ENCODE assay signal across 16 cellular contexts in the genomic region with DNA sequence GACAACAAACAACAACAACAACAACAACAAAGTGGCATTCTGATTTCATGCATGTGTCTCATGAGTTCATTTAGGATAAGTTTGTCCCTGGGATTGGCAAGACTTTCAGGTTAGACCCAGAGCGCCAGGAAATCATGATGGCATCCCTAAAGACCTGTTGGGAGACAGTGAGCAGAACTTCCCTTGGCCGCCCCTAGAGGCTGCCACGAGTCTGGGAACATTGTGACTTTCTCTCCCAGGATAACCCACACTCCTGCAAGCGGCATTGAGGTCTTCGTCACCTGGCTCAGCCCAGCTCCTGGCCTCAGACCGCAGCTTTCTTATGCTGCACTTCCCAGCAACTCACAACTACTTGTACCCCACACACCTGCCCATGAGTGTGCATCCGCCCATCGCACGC.
A peak's percentile ranks its signal among the peaks of the same experiment; 100 is the strongest.
DNase-seq lines count a peak whose midpoint lies in the region; ATAC-seq and TF ChIP-seq lines count a peak whose summit lies in the region.
"Had no signal": no experiment of that assay in that cellular context is flagged by ENCODE, and none has a peak within 500 bp of the region (broad histone marks: within the 10 kb centered on the region; RNA-seq: fewer than 3 reads in every experiment).

No MANE protein-coding gene starts in this region.

- no peak for ATAC-seq in stimulated activated naive CD8-positive, alpha-beta T cell treated with anti-CD3 and anti-CD28 coated beads, Interleukin-15, Interleukin-2, amounts not matched to agents 100 U/mL and 50 U/mL, for 24 hours
- ATAC-seq in Right ventricle myocardium inferior (no peak), aorta (ENCODE audit: low FRiP score) (no peak)

- H2BK12ac ChIP-seq in trophoblast cell (ENCODE audit: low read length), result no peak overlapping the region

- H3K9me3 ChIP-seq in trophoblast cell (ENCODE audit: insufficient read depth, low read depth, low read length) (peaks cover 6% of the 10 kb centered on the region), aorta (ENCODE audit: control insufficient read depth, low read length) (no peaks in the 10 kb centered on the region)
- H3K9me3 ChIP-seq: esophagus squamous epithelium, uterus had no signal

- H3K4me3 Mint-ChIP-seq in chondrocyte (ENCODE audit: unreplicated experiment), result no peak overlapping the region
- H3K4me3 Mint-ChIP-seq: activated naive CD4-positive, alpha-beta T cell treated with anti-CD3 and anti-CD28 coated beads, Interleukin-2, amount 50 U/mL, for 24 hours had no signal

- no peaks in the 10 kb centered on the region for H3K36me3 Mint-ChIP-seq in chondrocyte (ENCODE audit: low read depth)

- H4K12ac ChIP-seq in trophoblast cell (ENCODE audit: low read depth, low read length), result no peak overlapping the region

- no peak overlapping the region for H4K8ac ChIP-seq in trophoblast cell (ENCODE audit: low read depth, low read length)

- H3K79me1 ChIP-seq in trophoblast cell (ENCODE audit: low read length), result no peaks in the 10 kb centered on the region

- WGBS in trophoblast cell (ENCODE audit: extremely low coverage, insufficient coverage, insufficient read length), result no CpG with 5 or more reads among the region's 9 CpGs
- WGBS in aorta, 2 donors, result 73 to 77% methylated on average over 9 of the region's 9 CpGs

- no peak overlapping the region for H2AK5ac ChIP-seq in trophoblast cell (ENCODE audit: low read length)

- H3K27me3 Mint-ChIP-seq in chondrocyte (ENCODE audit: low read depth), result no peaks in the 10 kb centered on the region

- H3K4me1 Mint-ChIP-seq in chondrocyte (ENCODE audit: low read depth), result no peaks in the 10 kb centered on the region
- H3K4me1 Mint-ChIP-seq: activated naive CD4-positive, alpha-beta T cell treated with anti-CD3 and anti-CD28 coated beads, Interleukin-2, amount 50 U/mL, for 24 hours had no signal

- H3K79me2 ChIP-seq in trophoblast cell (ENCODE audit: control insufficient read depth, insufficient read depth, low read length, poor library complexity), result no peaks in the 10 kb centered on the region

- H4K91ac ChIP-seq in trophoblast cell (ENCODE audit: low read depth, low read length), result no peak overlapping the region

- H3K27me3 ChIP-seq in trophoblast cell (ENCODE audit: insufficient read depth, low read length), result no peaks in the 10 kb centered on the region
- H3K27me3 ChIP-seq in aorta (ENCODE audit: control insufficient read depth in 1 of 2, insufficient read depth in 2 of 2, low read length in 1 of 2), result no peaks in the 10 kb centered on the region
- H3K27me3 ChIP-seq: esophagus squamous epithelium, uterus had no signal

- H3K18ac ChIP-seq in trophoblast cell (ENCODE audit: low read length), result no peak overlapping the region

- H3K23ac ChIP-seq in trophoblast cell (ENCODE audit: low read length), result no peak overlapping the region

- DNase-seq in NCI-H748 (lab: John Stamatoyannopoulos, UW; ENCODE audit: unreplicated experiment) (peak; percentile 23), NCI-H748 treated with DMSO at 0.1 percent for 48 hours (lab: John Stamatoyannopoulos, UW) (no peak), LoVo (ENCODE audit: low spot score) (peak; percentile 18), chondrocyte (ENCODE audit: low spot score) (no peak), trophoblast cell (peak; percentile 25 to 54), Right ventricle myocardium inferior (ENCODE audit: missing footprints) (no peak), aorta (no peak)
- DNase-seq in stimulated activated naive CD8-positive, alpha-beta T cell treated with anti-CD3 and anti-CD28 coated beads, Interleukin-15, Interleukin-2, amounts not matched to agents 100 U/mL and 50 U/mL, for 24 hours, result no peak
- DNase-seq: DMS153, esophagus squamous epithelium, KG1, NCI-H2171 treated with DMSO at 0.1 percent for 48 hours, posterior cingulate gyrus, uterus had no signal

- H2AFZ ChIP-seq in trophoblast cell (ENCODE audit: insufficient read depth, low read length, poor library complexity), result no peak overlapping the region

- H3K9ac ChIP-seq in trophoblast cell (ENCODE audit: low read length), result peak overlapping the region; percentile 14

- no peak overlapping the region for H3K4me2 ChIP-seq in trophoblast cell (ENCODE audit: low read length)

- no peak overlapping the region for H2BK120ac ChIP-seq in trophoblast cell (ENCODE audit: insufficient read depth, low read length, poor library complexity)

- no peak overlapping the region for H2BK5ac ChIP-seq in trophoblast cell (ENCODE audit: low read depth, low read length, poor library complexity)

- no peaks in the 10 kb centered on the region for H3K36me3 ChIP-seq in trophoblast cell (ENCODE audit: control insufficient read depth in 1 of 2, insufficient read depth in 2 of 2, low read length in 2 of 2)
- H3K36me3 ChIP-seq in aorta (ENCODE audit: control insufficient read depth in 1 of 2, insufficient read depth in 2 of 2, low read length in 1 of 2), result no peaks in the 10 kb centered on the region
- H3K36me3 ChIP-seq: esophagus squamous epithelium, uterus had no signal

- H3K4me1 ChIP-seq in trophoblast cell (ENCODE audit: control insufficient read depth in 1 of 2, insufficient read depth in 2 of 2, low read length in 2 of 2) (no peaks in the 10 kb centered on the region), aorta (ENCODE audit: control insufficient read depth in 1 of 2, insufficient read depth in 2 of 2, low read length in 2 of 2) (no peaks in the 10 kb centered on the region)
- H3K4me1 ChIP-seq: esophagus squamous epithelium, uterus had no signal

- H3K4me3 ChIP-seq in trophoblast cell (ENCODE audit: low read depth, low read length), result no peak overlapping the region
- H3K4me3 ChIP-seq in aorta (ENCODE audit: low read length in 2 of 2), result no peak overlapping the region
- H3K4me3 ChIP-seq: esophagus squamous epithelium, uterus had no signal

- H3K27ac ChIP-seq in trophoblast cell (ENCODE audit: low read depth, low read length), result no peak overlapping the region
- no peak overlapping the region for H3K27ac ChIP-seq in aorta (ENCODE audit: low read depth in 1 of 2, low read length in 2 of 2)
- H3K27ac ChIP-seq: esophagus squamous epithelium, RWPE1, uterus had no signal

- intact Hi-C loops in Right ventricle myocardium inferior (cut with DNase I) (no loop called here), aorta (cut with DNase I) (no loop called here)

- H3K27ac Mint-ChIP-seq in chondrocyte (ENCODE audit: unreplicated experiment), result no peak overlapping the region
- H3K27ac Mint-ChIP-seq: activated naive CD4-positive, alpha-beta T cell treated with anti-CD3 and anti-CD28 coated beads, Interleukin-2, amount 50 U/mL, for 24 hours had no signal

- H3K4ac ChIP-seq in trophoblast cell (ENCODE audit: low read depth, low read length), result no peak overlapping the region

- H3K9me3 Mint-ChIP-seq in chondrocyte (ENCODE audit: low read depth), result no peaks in the 10 kb centered on the region

- no peak overlapping the region for H3K14ac ChIP-seq in trophoblast cell (ENCODE audit: low read length)

- TF ChIP-seq CTCF in chondrocyte (IDR thresholded peaks at IDR 0.05), result peak; percentile 36

Comparison
In these comparisons a context has a peak if more than half of its experiments do, and no peak if none do; other contexts are left out.
1. DNase-seq: peak in NCI-H748 (single experiment), LoVo (single experiment) and trophoblast cell (2 of 2); none in NCI-H748 treated with DMSO at 0.1 percent for 48 hours (single experiment), chondrocyte (single experiment), stimulated activated naive CD8-positive, alpha-beta T cell treated with anti-CD3 and anti-CD28 coated beads, Interleukin-15, Interleukin-2, amounts not matched to agents 100 U/mL and 50 U/mL, for 24 hours (single experiment), Right ventricle myocardium inferior (single experiment) and aorta (0 of 2).